16 cellular contexts compared by ENCODE assay signal in genomic region chr2:40128796-40129195, GRCh38.
"Had no signal": no experiment of that assay in that cellular context is flagged by ENCODE, and none has a peak within 500 bp of the region (broad histone marks: within the 10 kb centered on the region; RNA-seq: fewer than 3 reads in every experiment).

No MANE protein-coding gene starts in this region.

- H3K9me3 ChIP-seq: esophagus muscularis mucosa, psoas muscle, suprapubic skin, vagina had no signal

- H3K4me2 ChIP-seq: neural progenitor cell had no signal

- DNase-seq: activated CD4-positive, alpha-beta T cell treated with anti-CD3 and anti-CD28 coated beads for 36 hours; activated CD4-positive, alpha-beta T cell treated with anti-CD3 and anti-CD28 coated beads, Interleukin-2, amount 50 U/mL, for 48 hours; activated gamma-delta T cell; effector CD8-positive, alpha-beta T cell; hippocampal formation; islet precursor cell; naive thymus-derived CD4-positive, alpha-beta T cell; psoas muscle; stimulated activated CD4-positive, alpha-beta T cell treated with anti-CD3 and anti-CD28 coated beads, Interleukin-2, amount 100 ng/mL, for 24 hours; trophoblast cell had no signal

- H2AFZ ChIP-seq: neural progenitor cell had no signal

- H3K4me1 ChIP-seq: psoas muscle, suprapubic skin, vagina had no signal

- ATAC-seq: activated CD4-positive, alpha-beta T cell treated with anti-CD3 and anti-CD28 coated beads for 36 hours; left lobe of liver; naive thymus-derived CD4-positive, alpha-beta T cell; psoas muscle; WTC11 had no signal

- H3K27me3 ChIP-seq: esophagus muscularis mucosa, neural progenitor cell, suprapubic skin, vagina had no signal

- H3K4me3 ChIP-seq: esophagus muscularis mucosa, neural progenitor cell, psoas muscle, suprapubic skin, vagina had no signal

- H3K9ac ChIP-seq: neural progenitor cell had no signal

- H3K27ac ChIP-seq: neural progenitor cell, psoas muscle, suprapubic skin, vagina had no signal

- H3K36me3 ChIP-seq: esophagus muscularis mucosa, neural progenitor cell, suprapubic skin, vagina had no signal
